22 cellular contexts compared by ENCODE assay signal in the genomic region with DNA sequence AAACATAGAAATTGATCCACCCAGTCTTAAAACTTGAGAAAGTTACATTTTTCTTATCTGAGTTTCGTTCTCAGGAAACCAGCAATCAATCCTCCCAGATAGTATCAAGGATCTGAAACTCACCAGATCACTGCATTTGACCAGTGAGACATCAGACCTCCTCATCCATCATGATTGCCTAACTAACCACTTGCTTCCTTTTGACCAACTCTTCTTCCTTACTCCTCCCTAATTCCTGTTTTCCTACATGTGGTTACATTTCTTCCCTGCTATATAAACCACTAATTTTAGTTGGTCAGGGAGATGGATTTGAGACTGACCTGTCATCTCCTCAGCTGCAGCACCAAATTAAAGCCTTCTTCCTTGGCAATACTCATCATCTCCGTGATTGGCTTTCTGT.
"Had no signal": no experiment of that assay in that cellular context is flagged by ENCODE, and none has a peak within 500 bp of the region (broad histone marks: within the 10 kb centered on the region; RNA-seq: fewer than 3 reads in every experiment).

No MANE protein-coding gene starts in this region.

- ATAC-seq: effector memory CD8-positive, alpha-beta T cell; esophagus mucosa; gastrocnemius medialis; heart right ventricle; left cardiac atrium; left lung; left ventricle myocardium superior; lower lobe of right lung; mucosa of descending colon; naive thymus-derived CD8-positive, alpha-beta T cell had no signal

- DNase-seq: cortex of kidney; effector CD8-positive, alpha-beta T cell; effector memory CD8-positive, alpha-beta T cell; endodermal cell; erythroblast; esophagus squamous epithelium; foreskin fibroblast; foreskin melanocyte; gastrocnemius medialis; glutamatergic neuron; head of caudate nucleus; heart right ventricle; hippocampal formation; left cardiac atrium; left lung; left ventricle myocardium superior; lower lobe of right lung; mesenchymal stem cell; mucosa of descending colon; naive B cell; naive thymus-derived CD8-positive, alpha-beta T cell had no signal
